ENCODE assay signal across 19 cellular contexts in the genomic region with DNA sequence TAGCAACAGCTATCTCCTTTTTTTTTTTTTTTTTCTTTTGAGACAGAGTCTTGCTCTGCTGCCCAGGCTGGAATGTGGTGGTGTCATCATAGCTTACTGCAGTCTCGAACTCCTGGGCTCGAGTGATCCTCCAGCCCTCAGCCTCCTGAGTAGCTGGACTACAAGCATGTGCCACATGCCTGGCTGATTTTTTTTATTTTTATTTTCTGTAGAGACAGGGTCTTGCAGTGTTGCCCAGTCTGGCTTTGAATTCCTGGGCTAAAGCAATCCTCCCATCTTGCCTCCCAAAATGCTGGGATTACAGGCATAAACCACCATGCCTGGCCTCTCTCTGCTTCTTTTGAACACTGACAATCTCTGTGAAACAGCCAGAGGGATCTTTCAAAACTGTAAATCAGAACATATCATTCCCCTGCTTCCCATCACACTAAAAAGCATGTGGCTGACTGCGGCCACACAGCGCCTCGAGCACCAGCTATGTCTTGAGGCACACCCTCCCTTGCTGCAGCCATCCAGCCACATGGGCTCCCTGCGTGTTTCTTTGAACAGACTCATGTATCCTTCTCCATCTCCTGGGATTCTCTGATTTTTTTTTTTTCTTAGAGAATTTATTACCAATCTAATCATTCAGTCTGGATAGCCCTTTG.
DNase-seq lines count a peak whose midpoint lies in the region; ATAC-seq and TF ChIP-seq lines count a peak whose summit lies in the region.
"Had no signal": no experiment of that assay in that cellular context is flagged by ENCODE, and none has a peak within 500 bp of the region (broad histone marks: within the 10 kb centered on the region; RNA-seq: fewer than 3 reads in every experiment).

No MANE protein-coding gene starts in this region.

- ATAC-seq in naive B cell (ENCODE audit: low read depth in 2 of 2) (no peak), HG02798 (IDR thresholded peaks at IDR 0.05; ENCODE audit: poor library complexity, unreplicated experiment) (no peak)
- ATAC-seq: HepG2 had no signal

- DNase-seq in naive B cell (no peak), NCI-H748 (lab: John Stamatoyannopoulos, UW; ENCODE audit: unreplicated experiment) (no peak), uterus (no peak), NCI-H1930 (lab: John Stamatoyannopoulos, UW) (no peak)
- DNase-seq: AML-193; CD4-positive, CD25-positive, alpha-beta regulatory T cell; COR-L47; GF-D8; KG1; NCI-H1105 treated with DMSO at 0.1 percent for 48 hours; NCI-H1694; NCI-H510A treated with DMSO at 0.1 percent for 48 hours; NCI-H82 had no signal

- intact Hi-C loops in dendritic cell treated with granulocyte-macrophage colony-stimulating factor and Interleukin-4, amounts not matched to agents 40 ng/mL and 50 ng/mL, for 4 days (cut with micrococcal nuclease): no loop called here
- intact Hi-C loops in uterus (cut with DNase I; ENCODE audit: low total_unique reads): no loop called here

- no peaks in the 10 kb centered on the region for H3K9me3 Mint-ChIP-seq in dendritic cell treated with granulocyte-macrophage colony-stimulating factor and Interleukin-4, amounts not matched to agents 40 ng/mL and 50 ng/mL, for 4 days
- no peaks in the 10 kb centered on the region for H3K9me3 Mint-ChIP-seq in naive B cell
- H3K9me3 Mint-ChIP-seq: CD4-positive, CD25-positive, alpha-beta regulatory T cell had no signal

- H3K4me3 Mint-ChIP-seq in dendritic cell treated with granulocyte-macrophage colony-stimulating factor and Interleukin-4, amounts not matched to agents 40 ng/mL and 50 ng/mL, for 4 days: no peak overlapping the region
- H3K4me3 Mint-ChIP-seq in naive B cell: no peak overlapping the region
- H3K4me3 Mint-ChIP-seq: CD4-positive, CD25-positive, alpha-beta regulatory T cell had no signal

- POLR2A ChIA-PET in HEK293 (lab: Yijun Ruan, JAX): no interaction called here

- H3K36me3 ChIP-seq in HEK293 (ENCODE audit: control insufficient read depth in 2 of 2, insufficient read depth in 1 of 2, low read length in 2 of 2) (peaks cover 0 to 3% of the 10 kb centered on the region in 2 experiments; a peak in 1 of 3 replicates), uterus (no peaks in the 10 kb centered on the region)
- H3K36me3 ChIP-seq: HAP-1, SJSA1 had no signal

- H3K27me3 ChIP-seq in uterus: no peaks in the 10 kb centered on the region
- H3K27me3 ChIP-seq: SJSA1 had no signal

- peaks cover 40% of the 10 kb centered on the region for H3K4me1 Mint-ChIP-seq in dendritic cell treated with granulocyte-macrophage colony-stimulating factor and Interleukin-4, amounts not matched to agents 40 ng/mL and 50 ng/mL, for 4 days (ENCODE audit: low read depth)
- H3K4me1 Mint-ChIP-seq in naive B cell: peaks cover 54 to 97% (median 81%) of the 10 kb centered on the region in 3 donors

- TF ChIP-seq CTCF in HEK293 (tag by site-specific recombination; IDR thresholded peaks at IDR 0.05): no peak
- no peak for TF ChIP-seq CTCF in uterus (IDR thresholded peaks at IDR 0.05)

- H3K9me3 ChIP-seq in HEK293 (ENCODE audit: control insufficient read depth, insufficient read depth, low read depth, low read length) (no peaks in the 10 kb centered on the region; the same call in 1 of the 2 replicates), uterus (no peaks in the 10 kb centered on the region)
- H3K9me3 ChIP-seq: HAP-1, SJSA1 had no signal

- no peak for TF ChIP-seq POLR2A in uterus (IDR thresholded peaks at IDR 0.05)

- H3K36me3 Mint-ChIP-seq in dendritic cell treated with granulocyte-macrophage colony-stimulating factor and Interleukin-4, amounts not matched to agents 40 ng/mL and 50 ng/mL, for 4 days (ENCODE audit: low read depth): peaks cover 23% of the 10 kb centered on the region
- H3K36me3 Mint-ChIP-seq in naive B cell: peaks cover 0 to 8% of the 10 kb centered on the region in 2 donors

- no peaks in the 10 kb centered on the region for H3K4me1 ChIP-seq in HEK293 (ENCODE audit: control insufficient read depth, insufficient read depth, low read length)
- H3K4me1 ChIP-seq in uterus: no peaks in the 10 kb centered on the region
- H3K4me1 ChIP-seq: HAP-1, SJSA1 had no signal

- no peak overlapping the region for H3K27ac ChIP-seq in HEK293 (ENCODE audit: extremely low read depth, low read depth, low read length)
- no peak overlapping the region for H3K27ac ChIP-seq in uterus
- H3K27ac ChIP-seq: SJSA1 had no signal

- H3K27me3 Mint-ChIP-seq in dendritic cell treated with granulocyte-macrophage colony-stimulating factor and Interleukin-4, amounts not matched to agents 40 ng/mL and 50 ng/mL, for 4 days: no peaks in the 10 kb centered on the region
- no peaks in the 10 kb centered on the region for H3K27me3 Mint-ChIP-seq in naive B cell
- H3K27me3 Mint-ChIP-seq: CD4-positive, CD25-positive, alpha-beta regulatory T cell had no signal

- H3K4me3 ChIP-seq in HEK293 (ENCODE audit: low read depth, low read length) (no peak overlapping the region), uterus (no peak overlapping the region)
- H3K4me3 ChIP-seq: HAP-1, SJSA1 had no signal

- H3K27ac Mint-ChIP-seq in dendritic cell treated with granulocyte-macrophage colony-stimulating factor and Interleukin-4, amounts not matched to agents 40 ng/mL and 50 ng/mL, for 4 days: peak overlapping the region; percentile 16
- H3K27ac Mint-ChIP-seq in naive B cell: peak overlapping the region; percentile 27 to 98 (median 76)

- CTCF ChIA-PET in HEK293 (lab: Yijun Ruan, JAX): interaction anchor here (0.6 to 0.9 kb wide), 3 partner anchors 9 to 112 kb away, joined by 3 to 4 read pairs (median 4); no protein-coding TSS in a partner anchor

TF ChIP-seq in HEK293, 187 proteins besides CTCF, POLR2A, EP300 and RAD21:
- TF ChIP-seq ZNF121 (tag by site-specific recombination; IDR thresholded peaks at IDR 0.05) (peak; percentile 92), ZNF776 (tag by site-specific recombination; IDR thresholded peaks at IDR 0.05; ENCODE audit: borderline replicate concordance) (no peak)
TF ChIP-seq in HEK293: peak in this region for 1.
